8 cellular contexts compared by ENCODE assay signal in genomic region chr11:10413268-10413667, GRCh38. TPM values are rescaled to one million over a fixed set of nuclear protein-coding genes. Genes with fewer than 3 reads are reported as not detected.
DNase-seq lines count a peak whose midpoint lies in the region; ATAC-seq and TF ChIP-seq lines count a peak whose summit lies in the region.

No MANE protein-coding gene starts in this region.

- no peak for ATAC-seq in aorta (ENCODE audit: low FRiP score)

- H3K9me3 ChIP-seq in aorta (ENCODE audit: control insufficient read depth, low read length): no peaks in the 10 kb centered on the region

- no peak overlapping the region for H3K23ac ChIP-seq in mesendoderm (ENCODE audit: low read length)

- no CpG with 5 or more reads among the region's 6 CpGs for WGBS in mesendoderm (ENCODE audit: extremely low coverage, insufficient coverage, low lambda C conversion rate)
- WGBS in aorta, 2 donors: 67 to 77% methylated on average over 6 of the region's 6 CpGs

- H3K27me3 ChIP-seq in mesendoderm (ENCODE audit: insufficient read depth, low read length, poor library complexity): no peaks in the 10 kb centered on the region
- H3K27me3 ChIP-seq in aorta (ENCODE audit: control insufficient read depth in 1 of 2, insufficient read depth in 2 of 2, low read length in 1 of 2): no peaks in the 10 kb centered on the region

- no peak overlapping the region for H3K27ac ChIP-seq in mesendoderm (ENCODE audit: low read depth, low read length)
- H3K27ac ChIP-seq in aorta (ENCODE audit: low read depth in 1 of 2, low read length in 2 of 2): no peak overlapping the region

- H3K4ac ChIP-seq in mesendoderm (ENCODE audit: low read depth, low read length): no peak overlapping the region

- H2BK15ac ChIP-seq in mesendoderm (replicated peaks; ENCODE audit: low read depth): no peak overlapping the region

- no peak overlapping the region for H3K56ac ChIP-seq in mesendoderm (ENCODE audit: low read length)

- no peak overlapping the region for H3K9ac ChIP-seq in mesendoderm (ENCODE audit: low read length)

- no peaks in the 10 kb centered on the region; the same call in 1 of the 2 replicates for H3K27me3 Mint-ChIP-seq in HFFc6 (ENCODE audit: insufficient read depth)

- peaks cover 36% of the 10 kb centered on the region for H3K4me1 Mint-ChIP-seq in HFFc6 (ENCODE audit: low read depth)

- no peaks in the 10 kb centered on the region for H3K36me3 Mint-ChIP-seq in HFFc6 (ENCODE audit: low read depth)

- H3K18ac ChIP-seq in mesendoderm (ENCODE audit: low read length): no peak overlapping the region

- DNase-seq in EH (ENCODE audit: low read depth) (peak; percentile 51), HFFc6 (peak; percentile 11), RKO (ENCODE audit: low spot score) (peak; percentile 50), amniotic epithelial cell (ENCODE audit: low read depth) (peak; percentile 38), mesendoderm (peak; percentile 44), aorta (no peak), DMS114 treated with DMSO at 0.1 percent for 48 hours (lab: John Stamatoyannopoulos, UW; ENCODE audit: unreplicated experiment) (no peak), NCI-H2227 treated with DMSO at 0.1 percent for 48 hours (lab: John Stamatoyannopoulos, UW) (no peak)

- H3K36me3 ChIP-seq in mesendoderm (ENCODE audit: control insufficient read depth, insufficient read depth, low read length) (no peaks in the 10 kb centered on the region), aorta (ENCODE audit: control insufficient read depth in 1 of 2, insufficient read depth in 2 of 2, low read length in 1 of 2) (no peaks in the 10 kb centered on the region)

- H4K5ac ChIP-seq in mesendoderm (ENCODE audit: low read length): no peak overlapping the region

- H3K4me3 ChIP-seq in mesendoderm (ENCODE audit: low read length) (no peak overlapping the region), aorta (ENCODE audit: low read length in 2 of 2) (no peak overlapping the region)

- H2BK5ac ChIP-seq in mesendoderm (ENCODE audit: low read length): no peak overlapping the region

- H3K4me2 ChIP-seq in mesendoderm (ENCODE audit: low read length): no peak overlapping the region

- no peak overlapping the region for H3K27ac Mint-ChIP-seq in HFFc6

- H2BK120ac ChIP-seq in mesendoderm (ENCODE audit: low read depth, low read length): no peak overlapping the region

- H3K9me3 Mint-ChIP-seq in HFFc6: no peaks in the 10 kb centered on the region

- H2AK5ac ChIP-seq in mesendoderm (ENCODE audit: low read length): no peak overlapping the region

- H3K79me2 ChIP-seq in mesendoderm (ENCODE audit: control insufficient read depth, insufficient read depth, low read length): no peaks in the 10 kb centered on the region

- intact Hi-C loops in aorta (cut with DNase I): no loop called here

- no peak overlapping the region for H4K8ac ChIP-seq in mesendoderm (ENCODE audit: low read depth, low read length)

- H3K4me1 ChIP-seq in mesendoderm (ENCODE audit: control insufficient read depth, low read depth, low read length) (no peaks in the 10 kb centered on the region), aorta (ENCODE audit: control insufficient read depth in 1 of 2, insufficient read depth in 2 of 2, low read length in 2 of 2) (no peaks in the 10 kb centered on the region)

- H3K4me3 Mint-ChIP-seq in HFFc6: no peak overlapping the region

- peak; percentile 47 for TF ChIP-seq CTCF in HFFc6 (IDR thresholded peaks at IDR 0.05)

- no peaks in the 10 kb centered on the region for H3K79me1 ChIP-seq in mesendoderm (ENCODE audit: low read length)

RNA-seq across cellular contexts. Expression of gene AMPD3, which starts 41.8 kb away (rescaled TPM):
- total RNA-seq in HFFc6 (2021; fragmentation: NEBNext Ultra II Directional; extraction: Animal tissue kit (Norgen Biotek cat#: 25700)): 10 to 100 TPM in 3 of 6 experiments, 1 to 10 TPM in 3; 9.6 to 10.6 (median 10.0) TPM
- polyA plus RNA-seq in mesendoderm (2013, experiment 1 of 2): 2.4 TPM
- polyA plus RNA-seq in mesendoderm (2013, experiment 2 of 2): 2.3 TPM
- total RNA-seq in aorta: 10 to 100 TPM in 1 of 2 donors, 1 to 10 TPM in 1; 7.8 to 16.9 TPM
- 1 to 10 TPM; 2.5 to 3.8 TPM for polyA plus RNA-seq in aorta

Comparison
In these comparisons a context has a peak if more than half of its experiments do, and no peak if none do; other contexts are left out.
1. DNase-seq: peak in EH (single experiment), HFFc6 (single experiment), RKO (single experiment), amniotic epithelial cell (single experiment) and mesendoderm (single experiment); none in aorta (0 of 2), DMS114 treated with DMSO at 0.1 percent for 48 hours (single experiment) and NCI-H2227 treated with DMSO at 0.1 percent for 48 hours (single experiment).